ENCODE assay signal across 2 cellular contexts in the genomic region with DNA sequence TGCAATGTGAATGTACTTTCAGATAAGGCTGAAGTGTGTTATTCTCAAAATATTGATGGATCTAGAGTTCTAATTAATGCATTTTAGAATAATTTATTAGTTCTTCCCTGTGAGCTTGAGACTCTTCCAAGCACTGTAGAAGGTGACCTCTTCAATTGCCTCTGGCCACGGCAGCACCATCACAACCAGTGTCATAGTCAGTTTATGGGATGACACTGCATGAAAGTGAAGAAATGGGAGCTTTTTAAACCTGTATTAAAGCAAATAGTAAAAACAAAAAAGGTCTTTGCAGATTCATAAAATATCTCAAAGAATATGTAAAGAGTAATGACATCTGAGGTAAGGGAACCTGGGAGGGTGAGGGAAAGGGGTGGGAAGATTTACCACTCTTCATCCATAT.
A peak's percentile ranks its signal among the peaks of the same experiment; 100 is the strongest.
TF ChIP-seq lines count a peak whose summit lies in the region.

No MANE protein-coding gene starts in this region.

TF ChIP-seq in WTC11, 78 proteins besides CTCF, POLR2A, EP300 and RAD21 (continues in another document):
- TF ChIP-seq, protein P1, sequence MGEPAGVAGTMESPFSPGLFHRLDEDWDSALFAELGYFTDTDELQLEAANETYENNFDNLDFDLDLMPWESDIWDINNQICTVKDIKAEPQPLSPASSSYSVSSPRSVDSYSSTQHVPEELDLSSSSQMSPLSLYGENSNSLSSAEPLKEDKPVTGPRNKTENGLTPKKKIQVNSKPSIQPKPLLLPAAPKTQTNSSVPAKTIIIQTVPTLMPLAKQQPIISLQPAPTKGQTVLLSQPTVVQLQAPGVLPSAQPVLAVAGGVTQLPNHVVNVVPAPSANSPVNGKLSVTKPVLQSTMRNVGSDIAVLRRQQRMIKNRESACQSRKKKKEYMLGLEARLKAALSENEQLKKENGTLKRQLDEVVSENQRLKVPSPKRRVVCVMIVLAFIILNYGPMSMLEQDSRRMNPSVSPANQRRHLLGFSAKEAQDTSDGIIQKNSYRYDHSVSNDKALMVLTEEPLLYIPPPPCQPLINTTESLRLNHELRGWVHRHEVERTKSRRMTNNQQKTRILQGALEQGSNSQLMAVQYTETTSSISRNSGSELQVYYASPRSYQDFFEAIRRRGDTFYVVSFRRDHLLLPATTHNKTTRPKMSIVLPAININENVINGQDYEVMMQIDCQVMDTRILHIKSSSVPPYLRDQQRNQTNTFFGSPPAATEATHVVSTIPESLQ (CRISPR knock-in tag; IDR thresholded peaks at IDR 0.05), result no peak
- no peak for TF ChIP-seq ZNF219 (CRISPR knock-in tag; IDR thresholded peaks at IDR 0.05; ENCODE audit: borderline replicate concordance)
- no peak for TF ChIP-seq IRF2 (CRISPR knock-in tag; IDR thresholded peaks at IDR 0.05; ENCODE audit: borderline replicate concordance, low read depth)
- no peak for TF ChIP-seq ARID4B (CRISPR knock-in tag; IDR thresholded peaks at IDR 0.05; ENCODE audit: borderline replicate concordance)
- TF ChIP-seq, protein P2, sequence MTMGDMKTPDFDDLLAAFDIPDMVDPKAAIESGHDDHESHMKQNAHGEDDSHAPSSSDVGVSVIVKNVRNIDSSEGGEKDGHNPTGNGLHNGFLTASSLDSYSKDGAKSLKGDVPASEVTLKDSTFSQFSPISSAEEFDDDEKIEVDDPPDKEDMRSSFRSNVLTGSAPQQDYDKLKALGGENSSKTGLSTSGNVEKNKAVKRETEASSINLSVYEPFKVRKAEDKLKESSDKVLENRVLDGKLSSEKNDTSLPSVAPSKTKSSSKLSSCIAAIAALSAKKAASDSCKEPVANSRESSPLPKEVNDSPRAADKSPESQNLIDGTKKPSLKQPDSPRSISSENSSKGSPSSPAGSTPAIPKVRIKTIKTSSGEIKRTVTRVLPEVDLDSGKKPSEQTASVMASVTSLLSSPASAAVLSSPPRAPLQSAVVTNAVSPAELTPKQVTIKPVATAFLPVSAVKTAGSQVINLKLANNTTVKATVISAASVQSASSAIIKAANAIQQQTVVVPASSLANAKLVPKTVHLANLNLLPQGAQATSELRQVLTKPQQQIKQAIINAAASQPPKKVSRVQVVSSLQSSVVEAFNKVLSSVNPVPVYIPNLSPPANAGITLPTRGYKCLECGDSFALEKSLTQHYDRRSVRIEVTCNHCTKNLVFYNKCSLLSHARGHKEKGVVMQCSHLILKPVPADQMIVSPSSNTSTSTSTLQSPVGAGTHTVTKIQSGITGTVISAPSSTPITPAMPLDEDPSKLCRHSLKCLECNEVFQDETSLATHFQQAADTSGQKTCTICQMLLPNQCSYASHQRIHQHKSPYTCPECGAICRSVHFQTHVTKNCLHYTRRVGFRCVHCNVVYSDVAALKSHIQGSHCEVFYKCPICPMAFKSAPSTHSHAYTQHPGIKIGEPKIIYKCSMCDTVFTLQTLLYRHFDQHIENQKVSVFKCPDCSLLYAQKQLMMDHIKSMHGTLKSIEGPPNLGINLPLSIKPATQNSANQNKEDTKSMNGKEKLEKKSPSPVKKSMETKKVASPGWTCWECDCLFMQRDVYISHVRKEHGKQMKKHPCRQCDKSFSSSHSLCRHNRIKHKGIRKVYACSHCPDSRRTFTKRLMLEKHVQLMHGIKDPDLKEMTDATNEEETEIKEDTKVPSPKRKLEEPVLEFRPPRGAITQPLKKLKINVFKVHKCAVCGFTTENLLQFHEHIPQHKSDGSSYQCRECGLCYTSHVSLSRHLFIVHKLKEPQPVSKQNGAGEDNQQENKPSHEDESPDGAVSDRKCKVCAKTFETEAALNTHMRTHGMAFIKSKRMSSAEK (CRISPR knock-in tag; IDR thresholded peaks at IDR 0.05; ENCODE audit: borderline replicate concordance), result no peak
- TF ChIP-seq SMAD4 (CRISPR knock-in tag; IDR thresholded peaks at IDR 0.05), result no peak
- TF ChIP-seq NR1H2 (CRISPR knock-in tag; IDR thresholded peaks at IDR 0.05), result no peak
- TF ChIP-seq TEAD1 (CRISPR knock-in tag; IDR thresholded peaks at IDR 0.05), result no peak
- TF ChIP-seq OVOL2 (CRISPR knock-in tag; IDR thresholded peaks at IDR 0.05; ENCODE audit: borderline replicate concordance), result no peak
- TF ChIP-seq, protein P3, sequence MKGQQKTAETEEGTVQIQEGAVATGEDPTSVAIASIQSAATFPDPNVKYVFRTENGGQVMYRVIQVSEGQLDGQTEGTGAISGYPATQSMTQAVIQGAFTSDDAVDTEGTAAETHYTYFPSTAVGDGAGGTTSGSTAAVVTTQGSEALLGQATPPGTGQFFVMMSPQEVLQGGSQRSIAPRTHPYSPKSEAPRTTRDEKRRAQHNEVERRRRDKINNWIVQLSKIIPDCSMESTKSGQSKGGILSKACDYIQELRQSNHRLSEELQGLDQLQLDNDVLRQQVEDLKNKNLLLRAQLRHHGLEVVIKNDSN (CRISPR knock-in tag; IDR thresholded peaks at IDR 0.05), result no peak
- no peak for TF ChIP-seq MYBL2 (CRISPR knock-in tag; IDR thresholded peaks at IDR 0.05)
- TF ChIP-seq ZMAT4 (CRISPR knock-in tag; IDR thresholded peaks at IDR 0.05), result no peak
- TF ChIP-seq SP1 (CRISPR knock-in tag; conservative IDR thresholded peaks at IDR 0.05), result no peak

TF ChIP-seq in H1, 55 proteins besides CTCF, POLR2A, EP300 and RAD21:
- no peak for TF ChIP-seq PHF8 (conservative IDR thresholded peaks at IDR 0.05; ENCODE audit: low read depth, low read length)
- TF ChIP-seq POLR2AphosphoS5 (IDR thresholded peaks at IDR 0.05; ENCODE audit: low read depth, low read length), result peak; percentile 51; the same call in 1 of the 2 replicates
